Comparison of ENCODE assay signal across 19 cellular contexts in the genomic region with DNA sequence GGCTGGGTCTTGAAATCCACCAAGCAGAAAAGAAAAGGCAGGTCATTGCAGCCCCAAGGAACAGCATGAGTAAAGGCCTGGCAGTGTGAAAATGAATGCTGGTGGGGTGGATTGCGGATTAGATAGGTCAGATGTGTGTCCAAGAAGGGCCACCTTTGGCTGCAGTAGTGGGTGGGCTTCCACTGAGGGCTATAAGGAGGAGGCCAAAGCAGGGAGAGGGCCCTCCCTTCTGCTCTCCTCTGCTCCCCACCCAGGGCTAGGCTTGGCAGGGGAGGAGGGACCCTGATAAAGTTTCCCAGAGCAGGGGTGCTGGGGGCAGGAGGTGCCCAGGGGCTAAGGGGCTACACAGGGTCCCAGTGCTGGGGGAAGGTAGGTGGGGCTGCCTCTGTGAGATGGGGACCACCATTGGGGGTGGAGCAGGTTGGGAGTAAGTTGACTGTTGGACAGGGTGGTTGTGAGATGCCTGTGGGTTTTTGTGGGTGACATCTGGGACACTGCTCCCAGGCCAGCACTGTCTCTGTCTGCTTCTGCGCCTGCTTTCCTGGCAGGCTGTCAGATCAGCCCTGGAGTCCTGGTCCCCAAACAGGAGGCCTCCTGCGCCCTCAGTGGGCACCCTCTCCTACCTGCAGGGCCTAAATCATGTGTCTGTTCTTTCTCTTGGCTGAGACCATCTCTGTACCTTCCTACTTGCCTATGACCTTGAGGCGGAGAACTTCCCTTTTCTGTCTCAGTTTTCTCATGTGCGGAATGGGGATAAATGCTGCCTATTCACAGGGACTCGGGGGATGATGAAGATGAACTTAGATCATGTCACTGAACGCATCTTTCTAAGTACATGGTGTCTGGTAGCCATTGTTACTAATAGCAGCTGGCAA. TPM values are rescaled to one million over a fixed set of nuclear protein-coding genes. Genes with fewer than 3 reads are reported as not detected.
DNase-seq lines count a peak whose midpoint lies in the region; ATAC-seq, FAIRE-seq and TF ChIP-seq lines count a peak whose summit lies in the region.
"Had no signal": no experiment of that assay in that cellular context is flagged by ENCODE, and none has a peak within 500 bp of the region (broad histone marks: within the 10 kb centered on the region; RNA-seq: fewer than 3 reads in every experiment).

No MANE protein-coding gene starts in this region.

- no peak overlapping the region for H3K27ac Mint-ChIP-seq in HFFc6
- H3K27ac Mint-ChIP-seq: activated naive CD8-positive, alpha-beta T cell treated with anti-CD3 and anti-CD28 coated beads, Interleukin-2, amount 10 ng/mL, durations not matched to agents 7 days and 5 days had no signal

- no peak for ATAC-seq in omental fat pad (ENCODE audit: low FRiP score)
- ATAC-seq: esophagus mucosa had no signal

- DNase-seq in HFFc6 (no peak), hepatocyte (ENCODE audit: low spot score) (no peak), omental fat pad (ENCODE audit: low spot score) (peak; percentile 2), DMS 273 treated with DMSO at 0.1 percent for 48 hours (lab: John Stamatoyannopoulos, UW) (no peak), DMS53 treated with DMSO at 0.1 percent for 48 hours (lab: John Stamatoyannopoulos, UW; ENCODE audit: unreplicated experiment) (no peak), frontal cortex (ENCODE audit: low spot score in 2 of 2) (no peak), AG20443 (ENCODE audit: low spot score) (no peak)
- DNase-seq: activated naive CD8-positive, alpha-beta T cell treated with anti-CD3 and anti-CD28 coated beads, Interleukin-2, amount 10 ng/mL, durations not matched to agents 7 days and 5 days; NCI-H1092; NCI-H226; stimulated activated CD4-positive, alpha-beta T cell treated with anti-CD3 and anti-CD28 coated beads, Interleukin-2, amount 100 ng/mL, for 24 hours; WERI-Rb-1 had no signal

- H3K27ac ChIP-seq in BLaER1 treated with 17β-estradiol and CSF1 and Interleukin-3, amounts not matched to agents 10 nM and 100 nM, result no peak overlapping the region
- H3K27ac ChIP-seq in hepatocyte, result no peak overlapping the region
- H3K27ac ChIP-seq: WERI-Rb-1 had no signal

- peak overlapping the region; percentile 90 to 99 (median 97) for H3K4me2 ChIP-seq in BLaER1 treated with 17β-estradiol and CSF1 and Interleukin-3, amounts not matched to agents 10 nM and 100 nM
- H3K4me2 ChIP-seq in hepatocyte, result peak overlapping the region; percentile 86

- H3K4me1 Mint-ChIP-seq in HFFc6 (ENCODE audit: low read depth), result peaks cover 53% of the 10 kb centered on the region

- H3K79me2 ChIP-seq in hepatocyte, result peaks cover 54% of the 10 kb centered on the region

- H3K9ac ChIP-seq in BLaER1 treated with 17β-estradiol and CSF1 and Interleukin-3, amounts not matched to agents 10 nM and 100 nM, result peak overlapping the region in 6 of 11 experiments; percentile 21 to 83 (median 77); a peak in 6 of 22 replicates

- no peak for FAIRE-seq in frontal cortex (lab: Jason Lieb, UNC)

- H3K36me3 ChIP-seq in BLaER1 treated with 17β-estradiol and CSF1 and Interleukin-3, amounts not matched to agents 10 nM and 100 nM, result no peaks in the 10 kb centered on the region
- no peaks in the 10 kb centered on the region for H3K36me3 ChIP-seq in hepatocyte (replicated peaks; ENCODE audit: insufficient read depth, low read depth)
- H3K36me3 ChIP-seq: WERI-Rb-1 had no signal

- peak overlapping the region; percentile 92 for H3K4me3 Mint-ChIP-seq in HFFc6

- H4K20me1 ChIP-seq in BLaER1 treated with 17β-estradiol and CSF1 and Interleukin-3, amounts not matched to agents 10 nM and 100 nM, result peaks cover 0 to 21% (median 12%) of the 10 kb centered on the region in 11 experiments; a peak in 7 of 22 replicates
- H4K20me1 ChIP-seq in hepatocyte (ENCODE audit: insufficient read depth, poor library complexity, severe bottlenecking), result no peaks in the 10 kb centered on the region

- no peaks in the 10 kb centered on the region for H3K9me3 ChIP-seq in BLaER1 treated with 17β-estradiol and CSF1 and Interleukin-3, amounts not matched to agents 10 nM and 100 nM (replicated peaks in 1 of 11)
- H3K9me3 ChIP-seq in hepatocyte (ENCODE audit: low read depth), result no peaks in the 10 kb centered on the region

- no peaks in the 10 kb centered on the region for H3K9me3 Mint-ChIP-seq in HFFc6
- H3K9me3 Mint-ChIP-seq: activated naive CD8-positive, alpha-beta T cell treated with anti-CD3 and anti-CD28 coated beads, Interleukin-2, amount 10 ng/mL, durations not matched to agents 7 days and 5 days had no signal

- H3K4me3 ChIP-seq in BLaER1 treated with 17β-estradiol and CSF1 and Interleukin-3, amounts not matched to agents 10 nM and 100 nM, result no peak overlapping the region
- H3K4me3 ChIP-seq in hepatocyte, result no peak overlapping the region
- H3K4me3 ChIP-seq: lung had no signal

- 89% methylated on average over 7 of the region's 7 CpGs for WGBS in hepatocyte (ENCODE audit: low lambda C conversion rate, missing lambda C conversion rate)

- H3K27me3 ChIP-seq in BLaER1 treated with 17β-estradiol and CSF1 and Interleukin-3, amounts not matched to agents 10 nM and 100 nM, result peaks cover 0 to 15% (median 10%) of the 10 kb centered on the region in 11 experiments; a peak in 8 of 22 replicates
- H3K27me3 ChIP-seq in hepatocyte, result no peaks in the 10 kb centered on the region

- H2AFZ ChIP-seq in hepatocyte, result no peak overlapping the region

- peaks cover under 1% of the 10 kb centered on the region for H3K27me3 Mint-ChIP-seq in HFFc6 (ENCODE audit: insufficient read depth)

- TF ChIP-seq CTCF in HFFc6 (IDR thresholded peaks at IDR 0.05) (no peak), hepatocyte (IDR thresholded peaks at IDR 0.05; ENCODE audit: poor library complexity) (no peak), omental fat pad (IDR thresholded peaks at IDR 0.05) (no peak)

- H3K4me1 ChIP-seq in BLaER1 treated with 17β-estradiol and CSF1 and Interleukin-3, amounts not matched to agents 10 nM and 100 nM, result peaks cover 55 to 77% (median 72%) of the 10 kb centered on the region in 10 experiments
- H3K4me1 ChIP-seq in hepatocyte (ENCODE audit: insufficient read depth), result peaks cover 55% of the 10 kb centered on the region

- H3K9me2 ChIP-seq in hepatocyte (replicated peaks; ENCODE audit: insufficient read depth), result no peaks in the 10 kb centered on the region

- H3K36me3 Mint-ChIP-seq in HFFc6 (ENCODE audit: low read depth), result no peaks in the 10 kb centered on the region
- H3K36me3 Mint-ChIP-seq: activated naive CD8-positive, alpha-beta T cell treated with anti-CD3 and anti-CD28 coated beads, Interleukin-2, amount 10 ng/mL, durations not matched to agents 7 days and 5 days had no signal

RNA-seq across cellular contexts. Expression of a gene that starts 1.9 kb away (rescaled TPM):
- 10 to 100 TPM; 20.7 to 32.7 (median 29.0) TPM for total RNA-seq in HFFc6 (2021; fragmentation: NEBNext Ultra II Directional; extraction: Animal tissue kit (Norgen Biotek cat#: 25700))
- 25.2 and 29.1 TPM in 2 replicates for total RNA-seq in hepatocyte
- 28.8 and 34.6 TPM in 2 replicates for polyA plus RNA-seq in hepatocyte
- 1 to 10 TPM; 3.3 to 8.5 (median 4.7) TPM for total RNA-seq in omental fat pad
- 8.6 TPM for total RNA-seq in frontal cortex

RNA-seq across cellular contexts. Expression of a gene that starts 33.9 kb away (rescaled TPM):
- under 1 TPM in 1 of 6 experiments, not detected in 5; 0.77 TPM for total RNA-seq in HFFc6 (2021; fragmentation: NEBNext Ultra II Directional; extraction: Animal tissue kit (Norgen Biotek cat#: 25700))
- total RNA-seq in hepatocyte (not detected in 2 replicates), omental fat pad (not detected), frontal cortex (not detected)
- 0.47 TPM in 1 of 2 replicates, not detected in the other for polyA plus RNA-seq in hepatocyte
- total RNA-seq: activated naive CD8-positive, alpha-beta T cell treated with anti-CD3 and anti-CD28 coated beads, Interleukin-2, amount 10 ng/mL, durations not matched to agents 7 days and 5 days; esophagus mucosa; pulmonary artery endothelial cell; SK-MEL-5; urinary bladder had no signal
- polyA plus RNA-seq: BJ, urinary bladder had no signal

RNA-seq across cellular contexts. Expression of a gene that starts 34.5 kb away (rescaled TPM):
- total RNA-seq in HFFc6 (2021; fragmentation: NEBNext Ultra II Directional; extraction: Animal tissue kit (Norgen Biotek cat#: 25700)), result not detected
- 0.12 and 0.33 TPM in 2 replicates for total RNA-seq in hepatocyte
- not detected in 2 replicates for polyA plus RNA-seq in hepatocyte
- total RNA-seq in omental fat pad, result not detected
- not detected for total RNA-seq in frontal cortex
- total RNA-seq: activated naive CD8-positive, alpha-beta T cell treated with anti-CD3 and anti-CD28 coated beads, Interleukin-2, amount 10 ng/mL, durations not matched to agents 7 days and 5 days; pulmonary artery endothelial cell; SK-MEL-5; urinary bladder had no signal
- polyA plus RNA-seq: BJ, urinary bladder had no signal

RNA-seq across cellular contexts. Expression of a gene that starts 59.3 kb away (rescaled TPM):
- under 1 TPM in 2 of 6 experiments, not detected in 4; 0.05 to 0.09 TPM for total RNA-seq in HFFc6 (2021; fragmentation: NEBNext Ultra II Directional; extraction: Animal tissue kit (Norgen Biotek cat#: 25700))
- total RNA-seq in hepatocyte (6.4 and 9.8 TPM in 2 replicates), omental fat pad (10 to 100 TPM; 13.4 to 29.9 (median 18.0) TPM), frontal cortex (0.82 TPM)
- polyA plus RNA-seq in hepatocyte, result 10.1 and 12.6 TPM in 2 replicates
